ENCODE assay signal across 8 cellular contexts in genomic region chr3:113838631-113839209, GRCh38. TPM values are rescaled to one million over a fixed set of nuclear protein-coding genes. Genes with fewer than 3 reads are reported as not detected.
DNase-seq lines count a peak whose midpoint lies in the region; ATAC-seq and TF ChIP-seq lines count a peak whose summit lies in the region.

GRAMD1C (plus strand) TSS chr3:113838788; CDS start chr3:113838910, 122 bp downstream.

- DNase-seq in AG09309 (ENCODE audit: low read depth): peak; percentile 43
- DNase-seq in NCI-H2227 treated with DMSO at 0.1 percent for 48 hours (lab: John Stamatoyannopoulos, UW): peak; percentile 86
- DNase-seq in activated B cell treated with CpG ODN at 0.5 μM for 24 hours: peak; percentile 78
- DNase-seq in caudate nucleus (lab: John Stamatoyannopoulos, UW): peak in 59 of 61 donors; percentile 32 to 90 (median 69)
- DNase-seq in islet precursor cell: peak; percentile 91
- peak; percentile 81 for DNase-seq in stimulated activated CD4-positive, alpha-beta T cell treated with anti-CD3 and anti-CD28 coated beads, Interleukin-12 subunit alpha, Interleukin-12 subunit beta, amount 100 ng/mL, for 4 hours

- no peaks in the 10 kb centered on the region for H3K27me3 Mint-ChIP-seq in activated B cell treated with CpG ODN at 0.5 μM for 24 hours

- peak within 1 kb of the TSS; percentile 77 for H3K4me3 ChIP-seq in AG09309 (ENCODE audit: control insufficient read depth, low read depth, low read length)

- peak; percentile 96 for ATAC-seq in GM19025 (IDR thresholded peaks at IDR 0.05; ENCODE audit: low read depth, unreplicated experiment)
- peak; percentile 91 for ATAC-seq in HG03280 (IDR thresholded peaks at IDR 0.05; ENCODE audit: unreplicated experiment)
- ATAC-seq in activated B cell treated with CpG ODN at 0.5 μM for 24 hours (ENCODE audit: low read depth): peak; percentile 99

- peak within 1 kb of the TSS; percentile 90 for H3K4me3 Mint-ChIP-seq in activated B cell treated with CpG ODN at 0.5 μM for 24 hours

- H3K36me3 Mint-ChIP-seq in activated B cell treated with CpG ODN at 0.5 μM for 24 hours (ENCODE audit: low read depth): no peaks in the 10 kb centered on the region

- no peaks in the 10 kb centered on the region for H3K9me3 Mint-ChIP-seq in activated B cell treated with CpG ODN at 0.5 μM for 24 hours

- CTCF ChIA-PET in activated B cell treated with CpG ODN at 0.5 μM for 24 hours (lab: Charles Lee): interaction anchor here (0.6 to 3.7 kb wide), 8 partner anchors 9 to 456 kb away, joined by 3 to 32 read pairs (median 4); partner anchors contain the start of genes ATP6V1A and NAA50

- POLR2A ChIA-PET in activated B cell treated with CpG ODN at 0.5 μM for 24 hours (lab: Charles Lee): interaction anchor here (0.6 to 1.5 kb wide), 9 partner anchors 9 to 324 kb away, joined by 3 to 8 read pairs (median 4); partner anchors contain the start of genes ATP6V1A, SPICE1 and USF3

- peak; percentile 90 for TF ChIP-seq CTCF in AG09309 (IDR thresholded peaks at IDR 0.05; ENCODE audit: control insufficient read depth, insufficient read depth, low read depth, low read length, missing control alignments)
- TF ChIP-seq CTCF in activated B cell treated with CpG ODN at 0.5 μM for 24 hours (IDR thresholded peaks at IDR 0.05): peak; percentile 59

- H3K4me1 Mint-ChIP-seq in activated B cell treated with CpG ODN at 0.5 μM for 24 hours: peaks cover 22% of the 10 kb centered on the region

- H3K27ac ChIP-seq in caudate nucleus (ENCODE audit: low read depth, low read length): peak within 1 kb of the TSS; percentile 24

- intact Hi-C loops in activated B cell treated with CpG ODN at 0.5 μM for 24 hours (cut with micrococcal nuclease): loop anchor here (1.0 to 5.0 kb wide), 9 partner anchors 8 to 580 kb away; partner anchors contain the start of genes CCDC191 and QTRT2

- H3K27ac Mint-ChIP-seq in activated B cell treated with CpG ODN at 0.5 μM for 24 hours: peak within 1 kb of the TSS; percentile 59

RNA-seq across cellular contexts. Expression of gene GRAMD1C, which starts in this region (rescaled TPM):
- total RNA-seq in activated B cell treated with CpG ODN at 0.5 μM for 24 hours: 11.4 and 12.2 TPM in 2 replicates

Comparison
In these comparisons a context has a peak if more than half of its experiments do, and no peak if none do; other contexts are left out.
1. Peak in every context shown above with its lines: DNase-seq, ATAC-seq, H3K4me3 ChIP-seq and H3K27ac ChIP-seq.